In genomic region chr6:54262956-54263355, GRCh38 we compare ENCODE assay signal across 28 cellular contexts. TPM values are rescaled to one million over a fixed set of nuclear protein-coding genes. Genes with fewer than 3 reads are reported as not detected.
DNase-seq lines count a peak whose midpoint lies in the region; ATAC-seq and TF ChIP-seq lines count a peak whose summit lies in the region.
"Had no signal": no experiment of that assay in that cellular context is flagged by ENCODE, and none has a peak within 500 bp of the region (broad histone marks: within the 10 kb centered on the region; RNA-seq: fewer than 3 reads in every experiment).

No MANE protein-coding gene starts in this region.

- TF ChIP-seq EP300 in upper lobe of left lung (IDR thresholded peaks at IDR 0.05) (no peak), gastroesophageal sphincter (IDR thresholded peaks at IDR 0.05) (no peak)

- 62% methylated on average over 2 of the region's 2 CpGs for WGBS in hepatocyte (ENCODE audit: low lambda C conversion rate, missing lambda C conversion rate)
- 62 to 66% methylated on average over 2 of the region's 2 CpGs for WGBS in upper lobe of left lung, 2 donors
- WGBS in gastroesophageal sphincter (ENCODE audit: low coverage in 1 of 2), 2 donors = 50% methylated on average over 1 to 2 of the region's 2 CpGs
- 57 to 68% methylated on average over 2 of the region's 2 CpGs for WGBS in esophagus squamous epithelium, 2 donors

- no peak for ATAC-seq in upper lobe of left lung (ENCODE audit: low FRiP score in 2 of 2)
- ATAC-seq in gastroesophageal sphincter = no peak
- ATAC-seq: Right ventricle myocardium inferior had no signal

- no peak overlapping the region for H3K4me2 ChIP-seq in hepatocyte
- H3K4me2 ChIP-seq: BLaER1 treated with 17β-estradiol and CSF1 and Interleukin-3, amounts not matched to agents 10 nM and 100 nM had no signal

- peak overlapping the region; percentile 33 for H3K4me3 ChIP-seq in HUES48 (ENCODE audit: low read depth, low read length)
- no peak overlapping the region for H3K4me3 ChIP-seq in hepatocyte
- no peak overlapping the region for H3K4me3 ChIP-seq in upper lobe of left lung
- H3K4me3 ChIP-seq in gastroesophageal sphincter = no peak overlapping the region
- H3K4me3 ChIP-seq in esophagus squamous epithelium = no peak overlapping the region
- H3K4me3 ChIP-seq: BLaER1 treated with 17β-estradiol and CSF1 and Interleukin-3, amounts not matched to agents 10 nM and 100 nM; Peyer's patch had no signal

- H3K4me1 ChIP-seq in HUES48 (ENCODE audit: control insufficient read depth, insufficient read depth, low read length) = peaks cover 34% of the 10 kb centered on the region
- no peaks in the 10 kb centered on the region for H3K4me1 ChIP-seq in hepatocyte (ENCODE audit: insufficient read depth)
- H3K4me1 ChIP-seq in upper lobe of left lung = no peaks in the 10 kb centered on the region
- no peaks in the 10 kb centered on the region for H3K4me1 ChIP-seq in gastroesophageal sphincter
- no peaks in the 10 kb centered on the region for H3K4me1 ChIP-seq in esophagus squamous epithelium
- H3K4me1 ChIP-seq: BLaER1 treated with 17β-estradiol and CSF1 and Interleukin-3, amounts not matched to agents 10 nM and 100 nM; Peyer's patch had no signal

- no peaks in the 10 kb centered on the region for H3K9me3 ChIP-seq in HUES48 (ENCODE audit: control insufficient read depth, insufficient read depth, low read length)
- no peaks in the 10 kb centered on the region for H3K9me3 ChIP-seq in hepatocyte (ENCODE audit: low read depth)
- H3K9me3 ChIP-seq in upper lobe of left lung = no peaks in the 10 kb centered on the region
- no peaks in the 10 kb centered on the region for H3K9me3 ChIP-seq in gastroesophageal sphincter
- no peaks in the 10 kb centered on the region for H3K9me3 ChIP-seq in esophagus squamous epithelium
- H3K9me3 ChIP-seq: BLaER1 treated with 17β-estradiol and CSF1 and Interleukin-3, amounts not matched to agents 10 nM and 100 nM; Caco-2; Peyer's patch had no signal

- no peak overlapping the region for H3K9ac ChIP-seq in HUES48 (ENCODE audit: low read depth, low read length)
- H3K9ac ChIP-seq: BLaER1 treated with 17β-estradiol and CSF1 and Interleukin-3, amounts not matched to agents 10 nM and 100 nM had no signal

- H4K20me1 ChIP-seq in hepatocyte (ENCODE audit: insufficient read depth, poor library complexity, severe bottlenecking) = no peaks in the 10 kb centered on the region
- H4K20me1 ChIP-seq: BLaER1 treated with 17β-estradiol and CSF1 and Interleukin-3, amounts not matched to agents 10 nM and 100 nM had no signal

- H3K27me3 ChIP-seq in HUES48 (ENCODE audit: control insufficient read depth, insufficient read depth, low read length) (no peaks in the 10 kb centered on the region), hepatocyte (no peaks in the 10 kb centered on the region), upper lobe of left lung (no peaks in the 10 kb centered on the region), gastroesophageal sphincter (no peaks in the 10 kb centered on the region), esophagus squamous epithelium (no peaks in the 10 kb centered on the region)
- H3K27me3 ChIP-seq: BLaER1 treated with 17β-estradiol and CSF1 and Interleukin-3, amounts not matched to agents 10 nM and 100 nM; Peyer's patch had no signal

- TF ChIP-seq CTCF in hepatocyte (IDR thresholded peaks at IDR 0.05; ENCODE audit: poor library complexity) (no peak), upper lobe of left lung (IDR thresholded peaks at IDR 0.05) (no peak), gastroesophageal sphincter (IDR thresholded peaks at IDR 0.05) (no peak), esophagus squamous epithelium (IDR thresholded peaks at IDR 0.05) (no peak)

- H3K9me2 ChIP-seq in hepatocyte (replicated peaks; ENCODE audit: insufficient read depth) = no peaks in the 10 kb centered on the region

- peak overlapping the region; percentile 51 for H3K27ac ChIP-seq in HUES48 (ENCODE audit: low read depth, low read length)
- H3K27ac ChIP-seq in hepatocyte = peak overlapping the region; percentile 5
- no peak overlapping the region for H3K27ac ChIP-seq in upper lobe of left lung
- H3K27ac ChIP-seq in gastroesophageal sphincter = no peak overlapping the region
- H3K27ac ChIP-seq in esophagus squamous epithelium = no peak overlapping the region
- H3K27ac ChIP-seq: 22Rv1; BLaER1 treated with 17β-estradiol and CSF1 and Interleukin-3, amounts not matched to agents 10 nM and 100 nM; HL-60; Peyer's patch had no signal

- no peaks in the 10 kb centered on the region for H3K36me3 ChIP-seq in HUES48 (ENCODE audit: control insufficient read depth, insufficient read depth, low read length)
- no peaks in the 10 kb centered on the region for H3K36me3 ChIP-seq in hepatocyte (replicated peaks; ENCODE audit: insufficient read depth, low read depth)
- no peaks in the 10 kb centered on the region for H3K36me3 ChIP-seq in upper lobe of left lung
- H3K36me3 ChIP-seq in gastroesophageal sphincter = no peaks in the 10 kb centered on the region
- H3K36me3 ChIP-seq in esophagus squamous epithelium = no peaks in the 10 kb centered on the region
- H3K36me3 ChIP-seq: BLaER1 treated with 17β-estradiol and CSF1 and Interleukin-3, amounts not matched to agents 10 nM and 100 nM; Peyer's patch had no signal

- no peak overlapping the region for H2AFZ ChIP-seq in hepatocyte

- TF ChIP-seq POLR2A in upper lobe of left lung (IDR thresholded peaks at IDR 0.05) (no peak), gastroesophageal sphincter (IDR thresholded peaks at IDR 0.05) (no peak), esophagus squamous epithelium (IDR thresholded peaks at IDR 0.05) (no peak)

- in situ Hi-C loops in ACHN (cut with HindIII; ENCODE audit: low pct_ligation_motif_present, low pct_unique_long_range_greater_than_20kb, low sequenced_read_pairs) = no loop called here

- intact Hi-C loops in esophagus squamous epithelium (cut with DNase I) = no loop called here

- DNase-seq in ACHN (peak; percentile 46), hepatocyte (ENCODE audit: low spot score) (peak; percentile 6), left kidney (ENCODE audit: low read depth, low spot score) (peak; percentile 17), upper lobe of left lung (no peak), esophagus squamous epithelium (lab: John Stamatoyannopoulos, UW) (no peak), islet precursor cell (no peak)
- DNase-seq: Caco-2; CD4-positive, alpha-beta memory T cell; DMS153; H7; HFFc6; NCI-H1105; NCI-H146; NCI-H2029; NCI-H226; NCI-H774; NK-92 treated with Interleukin-12 subunit alpha and Interleukin-12 subunit beta, amount 100 ng/mL, for 24 hours; Peyer's patch; SW 1271 had no signal

- H3K79me2 ChIP-seq in hepatocyte = no peaks in the 10 kb centered on the region

RNA-seq across cellular contexts. Expression of gene TINAG, which starts 45.3 kb away (rescaled TPM):
- 0.76 and 1.1 TPM in 2 replicates for total RNA-seq in hepatocyte
- 0.26 and 0.76 TPM in 2 replicates for polyA plus RNA-seq in hepatocyte
- not detected for total RNA-seq in upper lobe of left lung
- not detected for total RNA-seq in gastroesophageal sphincter
- total RNA-seq in esophagus squamous epithelium = not detected
- total RNA-seq: Caco-2; CD4-positive, alpha-beta memory T cell; H7; HFFc6; HT1080; Right ventricle myocardium inferior; SK-MEL-5 had no signal
- polyA plus RNA-seq: CD4-positive, alpha-beta memory T cell; IgD-negative memory B cell had no signal

Comparison
In these comparisons a context has a peak if more than half of its experiments do, and no peak if none do; other contexts are left out.
1. DNase-seq: peak in ACHN (single experiment), hepatocyte (single experiment) and left kidney (single experiment); none in upper lobe of left lung (0 of 2), esophagus squamous epithelium (single experiment) and islet precursor cell (single experiment).
2. H3K27ac ChIP-seq: peak in HUES48 (single experiment) and hepatocyte (single experiment); none in upper lobe of left lung (0 of 4), gastroesophageal sphincter (0 of 4) and esophagus squamous epithelium (0 of 4).